8 cellular contexts compared by ENCODE assay signal in the genomic region with DNA sequence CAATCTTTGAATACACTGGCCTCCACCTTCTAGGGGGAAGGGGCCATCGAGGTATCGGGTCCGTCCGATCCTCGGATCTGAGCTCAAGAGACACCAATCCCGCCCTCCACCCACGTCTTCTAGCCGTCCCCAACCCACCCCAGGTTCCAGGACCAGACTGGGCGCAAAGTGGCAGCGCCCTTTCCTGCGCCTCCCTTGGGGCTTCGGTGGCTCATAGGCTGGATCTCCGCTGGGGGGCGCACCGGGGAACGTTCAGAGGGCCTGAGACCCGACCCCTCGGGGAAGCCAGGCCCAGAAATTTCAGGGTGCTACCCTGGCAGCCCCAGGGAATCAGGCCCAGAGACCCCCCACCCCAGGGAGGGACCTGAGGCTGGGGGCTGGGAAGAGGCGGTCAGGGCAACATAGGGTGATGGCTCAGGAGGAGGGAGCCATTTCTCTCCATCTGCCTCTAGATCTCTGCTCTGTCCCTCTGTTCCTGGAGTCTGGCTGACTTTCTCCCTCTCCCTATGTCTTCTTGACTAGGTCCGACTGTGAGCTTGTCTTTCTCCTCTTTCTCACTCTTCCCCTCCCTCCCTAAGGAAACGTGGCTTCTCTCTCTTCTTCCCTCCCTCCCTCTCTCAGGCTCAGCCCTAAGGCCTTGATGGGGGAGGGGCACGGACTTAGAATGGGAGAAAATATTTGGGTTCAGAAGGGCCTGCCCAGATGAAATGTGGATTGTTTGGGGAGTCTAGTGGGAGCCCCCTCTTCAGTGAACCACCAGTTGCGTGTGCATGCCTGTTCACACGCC. TPM values are rescaled to one million over a fixed set of nuclear protein-coding genes. Genes with fewer than 3 reads are reported as not detected.
DNase-seq lines count a peak whose midpoint lies in the region; ATAC-seq, FAIRE-seq and TF ChIP-seq lines count a peak whose summit lies in the region.

No MANE protein-coding gene starts in this region.

- H3K9me3 ChIP-seq in GM12878 (replicated peaks; ENCODE audit: control insufficient read depth, insufficient read depth, low read length) = no peaks in the 10 kb centered on the region

- H3K27ac ChIP-seq in GM12878 (ENCODE audit: control insufficient read depth, insufficient read depth) = peak overlapping the region; percentile 42; the same call in 1 of the 2 replicates

- peak overlapping the region; percentile 61 for H3K9ac ChIP-seq in GM12878 (ENCODE audit: control insufficient read depth, insufficient read depth, low read length)

- H3K36me3 ChIP-seq in GM12878 (ENCODE audit: control insufficient read depth in 2 of 2, insufficient read depth in 2 of 2, low read length in 1 of 2) (no peaks in the 10 kb centered on the region), kidney epithelial cell (ENCODE audit: control insufficient read depth, insufficient read depth, low read length) (no peaks in the 10 kb centered on the region)

- peak; percentile 71 for ATAC-seq in GM12878
- no peak for ATAC-seq in GM21526 (IDR thresholded peaks at IDR 0.05; ENCODE audit: low FRiP score, unreplicated experiment)

- BruUV-seq in GM12878 (replicated peaks; lab: Mats Ljungman, UMichigan) = no TSS peak

- WGBS in GM12878 (ENCODE audit: insufficient coverage, insufficient replicate concordance, low lambda C conversion rate, missing lambda C conversion rate) = 21% methylated on average over 24 of the region's 24 CpGs

- TF ChIP-seq CTCF in NB4 (IDR thresholded peaks at IDR 0.05; ENCODE audit: low read depth, low read length) = peak; percentile 45
- TF ChIP-seq CTCF in GM12878 (IDR thresholded peaks at IDR 0.05 in 2 of 3, conservative IDR thresholded peaks at IDR 0.05 in 1 of 3; ENCODE audit: control insufficient read depth in 2 of 3, extremely low read depth in 1 of 3, insufficient read depth in 1 of 3, low read depth in 3 of 3, low read length in 3 of 3) = peak; percentile 43 to 62 (median 44); a peak in 5 of 6 replicates
- peak; percentile 81 for TF ChIP-seq CTCF in kidney epithelial cell (IDR thresholded peaks at IDR 0.05; ENCODE audit: insufficient read depth, low read length, poor library complexity, severe bottlenecking)

- TF ChIP-seq RAD21 in GM12878 (IDR thresholded peaks at IDR 0.05; ENCODE audit: insufficient read depth, low read depth, low read length) = no peak

- peaks cover 27% of the 10 kb centered on the region for H3K79me2 ChIP-seq in GM12878 (ENCODE audit: control insufficient read depth, insufficient read depth, low read length)

- CTCF ChIA-PET in GM12878 (lab: Yijun Ruan, JAX) = interaction anchor here (0.5 to 5.8 kb wide), 13 partner anchors 8 to 169 kb away, joined by 3 to 68 read pairs (median 5); no protein-coding TSS in a partner anchor

- SMC1A ChIA-PET in GM12878 (lab: Charles Lee; ENCODE audit: uncharacterized antibody, unreplicated experiment) = interaction anchor here (0.8 to 2.4 kb wide), 8 partner anchors 8 to 39 kb away, joined by 3 to 9 read pairs (median 4); no protein-coding TSS in a partner anchor

- peak overlapping the region; percentile 26 for H3K4me2 ChIP-seq in GM12878 (ENCODE audit: control insufficient read depth, insufficient read depth)

- POLR2A ChIA-PET in GM12878 (lab: Charles Lee) = interaction anchor here (0.6 to 1.7 kb wide), 4 partner anchors 8 to 432 kb away, joined by 3 to 7 read pairs (median 3); no protein-coding TSS in a partner anchor

- H4K20me1 ChIP-seq in GM12878 (ENCODE audit: control insufficient read depth, insufficient read depth) = no peaks in the 10 kb centered on the region

- FAIRE-seq in GM12878 (lab: Jason Lieb, UNC) = no peak

- H3K27me3 ChIP-seq in GM12878 (replicated peaks in 1 of 2; ENCODE audit: control insufficient read depth in 2 of 2, insufficient read depth in 2 of 2, low read length in 1 of 2) (0 out of 4 replicates have a peak, but pooled peaks cover 2 to 7% of the 10 kb centered on the region in 2 experiments), kidney epithelial cell (ENCODE audit: control insufficient read depth, insufficient read depth, low read length) (no peaks in the 10 kb centered on the region)

- intact Hi-C loops in GM12878 (cut with micrococcal nuclease; ENCODE audit: unreplicated experiment) = no loop called here

- DNase-seq in Daoy (ENCODE audit: low read depth) = peak; percentile 80
- peak; percentile 32 for DNase-seq in NB4 (ENCODE audit: low read depth)
- DNase-seq in GM12878 (ENCODE audit: low read depth, low spot score) = no peak
- DNase-seq in kidney epithelial cell (ENCODE audit: low read depth) = no peak
- peak; percentile 73 for DNase-seq in stimulated activated CD8-positive, alpha-beta memory T cell treated with anti-CD3 and anti-CD28 coated beads, Interleukin-4, amount 100 ng/mL, for 48 hours
- DNase-seq in NCI-H446 treated with DMSO at 0.1 percent for 48 hours (lab: John Stamatoyannopoulos, UW) = no peak
- DNase-seq in NK-92 (lab: John Stamatoyannopoulos, UW; ENCODE audit: unreplicated experiment) = no peak

- TF ChIP-seq POLR2A in NB4 (IDR thresholded peaks at IDR 0.05; ENCODE audit: extremely low read depth, insufficient read length) (no peak), GM12878 (IDR thresholded peaks at IDR 0.05; ENCODE audit: low read depth, low read length) (no peak)

- in situ Hi-C loops in GM12878 (cut with MboI) = no loop called here

- H3K4me3 ChIP-seq in NB4 (ENCODE audit: low read depth, low read length) (no peak overlapping the region), GM12878 (peak overlapping the region; percentile 70), kidney epithelial cell (ENCODE audit: low read depth, low read length) (peak overlapping the region; percentile 57)

- RAD21 ChIA-PET in GM12878 (lab: Charles Lee; ENCODE audit: unreplicated experiment) = interaction anchor here (0.6 to 3.3 kb wide), 6 partner anchors 12 to 43 kb away, joined by 3 to 16 read pairs (median 4); no protein-coding TSS in a partner anchor

- H2AFZ ChIP-seq in GM12878 (ENCODE audit: control insufficient read depth, low read depth, low read length) = peak overlapping the region; percentile 30

- TF ChIP-seq EP300 in GM12878 (IDR thresholded peaks at IDR 0.05; ENCODE audit: borderline replicate concordance in 1 of 2, control insufficient read depth in 1 of 2, low read depth in 2 of 2, low read length in 2 of 2) = no peak

- H3K4me1 ChIP-seq in GM12878 (ENCODE audit: control insufficient read depth, insufficient read depth, low read length) = 0 out of 2 replicates have a peak, but pooled peaks cover 5% of the 10 kb centered on the region

TF ChIP-seq in GM12878, 131 proteins besides CTCF, POLR2A, EP300 and RAD21:
- TF ChIP-seq SMARCA5 (IDR thresholded peaks at IDR 0.05) (peak; percentile 54; the same call in 1 of the 2 replicates), JUNB (IDR thresholded peaks at IDR 0.05) (no peak), MEF2B (IDR thresholded peaks at IDR 0.05; ENCODE audit: partially characterized antibody, poor library complexity, severe bottlenecking) (peak; percentile 79)

RNA-seq across cellular contexts. Expression of a gene that starts 1.1 kb away (rescaled TPM):
- total RNA-seq in Daoy (2014; rRNA removed; shearing (Covaris generic)) = 4.6 and 9.7 TPM in 2 replicates
- total RNA-seq in GM12878 (2013; cell fraction: nucleolus; rRNA removed) = 3.5 and 4.3 TPM in 2 replicates
- total RNA-seq in GM12878 (2014; rRNA removed) (0.11 and 1.2 TPM in 2 replicates), GM12878 (2014; rRNA removed; fragmentation: Illumina TruSeq; extraction: Trizol) (0.04 TPM in 1 of 2 replicates, not detected in the other), GM12878 (2021) (1.0 and 1.4 TPM in 2 replicates), kidney epithelial cell (3.2 and 4.5 TPM in 2 replicates)
- polyA plus RNA-seq in GM12878 (2011; ENCODE audit: low read depth) = 0.91 TPM
- polyA plus RNA-seq in GM12878 (2011; rRNA removed) (0.18 and 0.26 TPM in 2 replicates), GM12878 (2014; fragmentation: Illumina TruSeq; extraction: Trizol) (0.25 and 0.28 TPM in 2 replicates), GM12878 (2014; fragmentation: Nextera tagmentation; extraction: Ambion mirVana) (under 1 TPM; 0.03 to 0.13 TPM), GM12878 (2014; rRNA removed) (0.20 and 0.28 TPM in 2 replicates), GM12878 (2016; fragmentation: Nextera tagmentation; extraction: Ambion mirVana) (under 1 TPM; 0.24 to 0.27 TPM)
- polyA plus RNA-seq in GM12878 (2011; cell fraction: cytosol; rRNA removed) = 0.20 and 0.30 TPM in 2 replicates
- 0.37 and 0.75 TPM in 2 replicates for polyA plus RNA-seq in GM12878 (2011; cell fraction: nucleus; rRNA removed)
- polyA plus RNA-seq in GM12878 (2012) = 2.7 and 3.3 TPM in 2 replicates
- polyA minus RNA-seq in GM12878 (2011; rRNA and poly(A)+ RNA removed) = 0.31 and 0.37 TPM in 2 replicates
- 0.94 and 2.4 TPM in 2 replicates for polyA minus RNA-seq in GM12878 (2011; cell fraction: cytosol; rRNA and poly(A)+ RNA removed)
- polyA minus RNA-seq in GM12878 (2011; cell fraction: nucleus; rRNA and poly(A)+ RNA removed) = 0.36 and 0.67 TPM in 2 replicates

Comparison
In these comparisons a context has a peak if more than half of its experiments do, and no peak if none do; other contexts are left out.
1. DNase-seq: peak in Daoy (single experiment), NB4 (single experiment) and stimulated activated CD8-positive, alpha-beta memory T cell treated with anti-CD3 and anti-CD28 coated beads, Interleukin-4, amount 100 ng/mL, for 48 hours (single experiment); none in GM12878 (single experiment), kidney epithelial cell (single experiment), NCI-H446 treated with DMSO at 0.1 percent for 48 hours (single experiment) and NK-92 (single experiment).
2. Peak in every context shown above with its lines, with median percentiles within 50 percentile points of each other: CTCF ChIP-seq.